In the genomic region with DNA sequence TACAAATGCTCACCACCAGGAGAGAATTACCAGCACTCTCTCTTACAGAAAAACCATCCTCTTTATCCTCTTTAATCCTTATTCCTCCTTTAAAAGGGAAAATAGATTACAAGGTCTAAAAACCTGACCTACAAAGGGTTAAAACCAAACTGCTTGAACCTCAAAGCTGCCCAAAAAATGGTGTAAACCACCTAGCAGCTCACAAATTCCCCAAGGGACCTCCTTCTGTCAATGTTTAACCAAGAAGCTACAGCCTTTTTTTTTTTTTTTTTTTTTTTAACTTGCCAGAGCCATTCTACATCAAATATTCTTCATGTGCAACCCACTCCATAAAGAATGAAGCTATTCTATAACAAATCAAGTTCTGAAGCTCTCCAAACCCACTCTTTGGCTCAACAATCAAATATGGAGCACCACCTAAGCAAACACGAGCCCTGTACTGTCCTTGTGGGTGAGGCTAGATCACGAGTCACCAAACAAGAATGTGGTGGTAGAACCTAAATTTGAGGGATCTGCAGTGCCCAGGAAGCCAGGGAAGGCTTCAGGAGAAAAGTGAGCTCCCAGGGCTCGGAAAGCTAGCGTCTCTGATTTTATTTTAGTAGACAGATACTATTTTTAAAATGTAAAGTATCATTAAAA, we compare ENCODE assay signal across 2 cellular contexts.
TF ChIP-seq lines count a peak whose summit lies in the region.

No MANE protein-coding gene starts in this region.

TF ChIP-seq in GM12878, 131 proteins besides CTCF, POLR2A, EP300 and RAD21:
- TF ChIP-seq ZNF384 (IDR thresholded peaks at IDR 0.05; ENCODE audit: borderline replicate concordance, low read depth, low read length) = peak; percentile 89; the same call in 1 of the 2 replicates
- TF ChIP-seq, protein P1, sequence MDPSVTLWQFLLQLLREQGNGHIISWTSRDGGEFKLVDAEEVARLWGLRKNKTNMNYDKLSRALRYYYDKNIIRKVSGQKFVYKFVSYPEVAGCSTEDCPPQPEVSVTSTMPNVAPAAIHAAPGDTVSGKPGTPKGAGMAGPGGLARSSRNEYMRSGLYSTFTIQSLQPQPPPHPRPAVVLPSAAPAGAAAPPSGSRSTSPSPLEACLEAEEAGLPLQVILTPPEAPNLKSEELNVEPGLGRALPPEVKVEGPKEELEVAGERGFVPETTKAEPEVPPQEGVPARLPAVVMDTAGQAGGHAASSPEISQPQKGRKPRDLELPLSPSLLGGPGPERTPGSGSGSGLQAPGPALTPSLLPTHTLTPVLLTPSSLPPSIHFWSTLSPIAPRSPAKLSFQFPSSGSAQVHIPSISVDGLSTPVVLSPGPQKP (IDR thresholded peaks at IDR 0.05; ENCODE audit: low read depth, low read length) = no peak
- TF ChIP-seq SIN3A (IDR thresholded peaks at IDR 0.05; ENCODE audit: low read depth, low read length) = no peak
- no peak for TF ChIP-seq POU2F2 (IDR thresholded peaks at IDR 0.05; ENCODE audit: borderline replicate concordance, low read depth, low read length)
- TF ChIP-seq TCF3 (IDR thresholded peaks at IDR 0.05; ENCODE audit: borderline replicate concordance, insufficient read depth, low read depth, low read length) = no peak
- peak; percentile 75 for TF ChIP-seq MEF2B (IDR thresholded peaks at IDR 0.05; ENCODE audit: partially characterized antibody, poor library complexity, severe bottlenecking)
- TF ChIP-seq MYB (IDR thresholded peaks at IDR 0.05; ENCODE audit: borderline replicate concordance, low read depth, low read length) = no peak
- no peak for TF ChIP-seq RELA (IDR thresholded peaks at IDR 0.05; ENCODE audit: borderline replicate concordance, partially characterized antibody)
- TF ChIP-seq, protein P2, sequence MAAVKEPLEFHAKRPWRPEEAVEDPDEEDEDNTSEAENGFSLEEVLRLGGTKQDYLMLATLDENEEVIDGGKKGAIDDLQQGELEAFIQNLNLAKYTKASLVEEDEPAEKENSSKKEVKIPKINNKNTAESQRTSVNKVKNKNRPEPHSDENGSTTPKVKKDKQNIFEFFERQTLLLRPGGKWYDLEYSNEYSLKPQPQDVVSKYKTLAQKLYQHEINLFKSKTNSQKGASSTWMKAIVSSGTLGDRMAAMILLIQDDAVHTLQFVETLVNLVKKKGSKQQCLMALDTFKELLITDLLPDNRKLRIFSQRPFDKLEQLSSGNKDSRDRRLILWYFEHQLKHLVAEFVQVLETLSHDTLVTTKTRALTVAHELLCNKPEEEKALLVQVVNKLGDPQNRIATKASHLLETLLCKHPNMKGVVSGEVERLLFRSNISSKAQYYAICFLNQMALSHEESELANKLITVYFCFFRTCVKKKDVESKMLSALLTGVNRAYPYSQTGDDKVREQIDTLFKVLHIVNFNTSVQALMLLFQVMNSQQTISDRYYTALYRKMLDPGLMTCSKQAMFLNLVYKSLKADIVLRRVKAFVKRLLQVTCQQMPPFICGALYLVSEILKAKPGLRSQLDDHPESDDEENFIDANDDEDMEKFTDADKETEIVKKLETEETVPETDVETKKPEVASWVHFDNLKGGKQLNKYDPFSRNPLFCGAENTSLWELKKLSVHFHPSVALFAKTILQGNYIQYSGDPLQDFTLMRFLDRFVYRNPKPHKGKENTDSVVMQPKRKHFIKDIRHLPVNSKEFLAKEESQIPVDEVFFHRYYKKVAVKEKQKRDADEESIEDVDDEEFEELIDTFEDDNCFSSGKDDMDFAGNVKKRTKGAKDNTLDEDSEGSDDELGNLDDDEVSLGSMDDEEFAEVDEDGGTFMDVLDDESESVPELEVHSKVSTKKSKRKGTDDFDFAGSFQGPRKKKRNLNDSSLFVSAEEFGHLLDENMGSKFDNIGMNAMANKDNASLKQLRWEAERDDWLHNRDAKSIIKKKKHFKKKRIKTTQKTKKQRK (IDR thresholded peaks at IDR 0.05; ENCODE audit: low read depth, low read length) = no peak

TF ChIP-seq in SK-N-SH, 30 proteins besides CTCF, POLR2A, EP300 and RAD21:
- TF ChIP-seq FOXM1 (IDR thresholded peaks at IDR 0.05; ENCODE audit: low read depth) (no peak), GABPA (IDR thresholded peaks at IDR 0.05; ENCODE audit: low read depth) (no peak), TCF12 (IDR thresholded peaks at IDR 0.05) (no peak), SMC3 (IDR thresholded peaks at IDR 0.05; ENCODE audit: low read depth, low read length) (no peak), ELF1 (IDR thresholded peaks at IDR 0.05) (no peak), TAF1 (IDR thresholded peaks at IDR 0.05; ENCODE audit: borderline replicate concordance, low read depth, low read length) (no peak), TEAD4 (IDR thresholded peaks at IDR 0.05; ENCODE audit: borderline replicate concordance, insufficient read depth) (no peak), POLR2AphosphoS5 (IDR thresholded peaks at IDR 0.05; ENCODE audit: low read depth, low read length) (no peak), NRF1 (IDR thresholded peaks at IDR 0.05; ENCODE audit: low read depth, low read length) (no peak), SIN3A (IDR thresholded peaks at IDR 0.05; ENCODE audit: borderline replicate concordance, low read depth, low read length) (no peak), FOXJ3 (CRISPR knock-in tag; IDR thresholded peaks at IDR 0.05) (no peak), RXRA (IDR thresholded peaks at IDR 0.05; ENCODE audit: borderline replicate concordance, low read depth) (no peak)
- TF ChIP-seq, protein P3, sequence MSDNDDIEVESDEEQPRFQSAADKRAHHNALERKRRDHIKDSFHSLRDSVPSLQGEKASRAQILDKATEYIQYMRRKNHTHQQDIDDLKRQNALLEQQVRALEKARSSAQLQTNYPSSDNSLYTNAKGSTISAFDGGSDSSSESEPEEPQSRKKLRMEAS (IDR thresholded peaks at IDR 0.05; ENCODE audit: low read depth) = no peak
- TF ChIP-seq, protein P4, sequence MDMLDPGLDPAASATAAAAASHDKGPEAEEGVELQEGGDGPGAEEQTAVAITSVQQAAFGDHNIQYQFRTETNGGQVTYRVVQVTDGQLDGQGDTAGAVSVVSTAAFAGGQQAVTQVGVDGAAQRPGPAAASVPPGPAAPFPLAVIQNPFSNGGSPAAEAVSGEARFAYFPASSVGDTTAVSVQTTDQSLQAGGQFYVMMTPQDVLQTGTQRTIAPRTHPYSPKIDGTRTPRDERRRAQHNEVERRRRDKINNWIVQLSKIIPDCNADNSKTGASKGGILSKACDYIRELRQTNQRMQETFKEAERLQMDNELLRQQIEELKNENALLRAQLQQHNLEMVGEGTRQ (IDR thresholded peaks at IDR 0.05; ENCODE audit: borderline replicate concordance, low read depth, low read length) = no peak
- TF ChIP-seq, protein P5, sequence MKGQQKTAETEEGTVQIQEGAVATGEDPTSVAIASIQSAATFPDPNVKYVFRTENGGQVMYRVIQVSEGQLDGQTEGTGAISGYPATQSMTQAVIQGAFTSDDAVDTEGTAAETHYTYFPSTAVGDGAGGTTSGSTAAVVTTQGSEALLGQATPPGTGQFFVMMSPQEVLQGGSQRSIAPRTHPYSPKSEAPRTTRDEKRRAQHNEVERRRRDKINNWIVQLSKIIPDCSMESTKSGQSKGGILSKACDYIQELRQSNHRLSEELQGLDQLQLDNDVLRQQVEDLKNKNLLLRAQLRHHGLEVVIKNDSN (IDR thresholded peaks at IDR 0.05; ENCODE audit: borderline replicate concordance, low read depth) = no peak
- TF ChIP-seq, protein P6, sequence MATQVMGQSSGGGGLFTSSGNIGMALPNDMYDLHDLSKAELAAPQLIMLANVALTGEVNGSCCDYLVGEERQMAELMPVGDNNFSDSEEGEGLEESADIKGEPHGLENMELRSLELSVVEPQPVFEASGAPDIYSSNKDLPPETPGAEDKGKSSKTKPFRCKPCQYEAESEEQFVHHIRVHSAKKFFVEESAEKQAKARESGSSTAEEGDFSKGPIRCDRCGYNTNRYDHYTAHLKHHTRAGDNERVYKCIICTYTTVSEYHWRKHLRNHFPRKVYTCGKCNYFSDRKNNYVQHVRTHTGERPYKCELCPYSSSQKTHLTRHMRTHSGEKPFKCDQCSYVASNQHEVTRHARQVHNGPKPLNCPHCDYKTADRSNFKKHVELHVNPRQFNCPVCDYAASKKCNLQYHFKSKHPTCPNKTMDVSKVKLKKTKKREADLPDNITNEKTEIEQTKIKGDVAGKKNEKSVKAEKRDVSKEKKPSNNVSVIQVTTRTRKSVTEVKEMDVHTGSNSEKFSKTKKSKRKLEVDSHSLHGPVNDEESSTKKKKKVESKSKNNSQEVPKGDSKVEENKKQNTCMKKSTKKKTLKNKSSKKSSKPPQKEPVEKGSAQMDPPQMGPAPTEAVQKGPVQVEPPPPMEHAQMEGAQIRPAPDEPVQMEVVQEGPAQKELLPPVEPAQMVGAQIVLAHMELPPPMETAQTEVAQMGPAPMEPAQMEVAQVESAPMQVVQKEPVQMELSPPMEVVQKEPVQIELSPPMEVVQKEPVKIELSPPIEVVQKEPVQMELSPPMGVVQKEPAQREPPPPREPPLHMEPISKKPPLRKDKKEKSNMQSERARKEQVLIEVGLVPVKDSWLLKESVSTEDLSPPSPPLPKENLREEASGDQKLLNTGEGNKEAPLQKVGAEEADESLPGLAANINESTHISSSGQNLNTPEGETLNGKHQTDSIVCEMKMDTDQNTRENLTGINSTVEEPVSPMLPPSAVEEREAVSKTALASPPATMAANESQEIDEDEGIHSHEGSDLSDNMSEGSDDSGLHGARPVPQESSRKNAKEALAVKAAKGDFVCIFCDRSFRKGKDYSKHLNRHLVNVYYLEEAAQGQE (IDR thresholded peaks at IDR 0.05; ENCODE audit: low read depth, low read length) = no peak
